ENCODE assay signal across 8 cellular contexts in the genomic region with DNA sequence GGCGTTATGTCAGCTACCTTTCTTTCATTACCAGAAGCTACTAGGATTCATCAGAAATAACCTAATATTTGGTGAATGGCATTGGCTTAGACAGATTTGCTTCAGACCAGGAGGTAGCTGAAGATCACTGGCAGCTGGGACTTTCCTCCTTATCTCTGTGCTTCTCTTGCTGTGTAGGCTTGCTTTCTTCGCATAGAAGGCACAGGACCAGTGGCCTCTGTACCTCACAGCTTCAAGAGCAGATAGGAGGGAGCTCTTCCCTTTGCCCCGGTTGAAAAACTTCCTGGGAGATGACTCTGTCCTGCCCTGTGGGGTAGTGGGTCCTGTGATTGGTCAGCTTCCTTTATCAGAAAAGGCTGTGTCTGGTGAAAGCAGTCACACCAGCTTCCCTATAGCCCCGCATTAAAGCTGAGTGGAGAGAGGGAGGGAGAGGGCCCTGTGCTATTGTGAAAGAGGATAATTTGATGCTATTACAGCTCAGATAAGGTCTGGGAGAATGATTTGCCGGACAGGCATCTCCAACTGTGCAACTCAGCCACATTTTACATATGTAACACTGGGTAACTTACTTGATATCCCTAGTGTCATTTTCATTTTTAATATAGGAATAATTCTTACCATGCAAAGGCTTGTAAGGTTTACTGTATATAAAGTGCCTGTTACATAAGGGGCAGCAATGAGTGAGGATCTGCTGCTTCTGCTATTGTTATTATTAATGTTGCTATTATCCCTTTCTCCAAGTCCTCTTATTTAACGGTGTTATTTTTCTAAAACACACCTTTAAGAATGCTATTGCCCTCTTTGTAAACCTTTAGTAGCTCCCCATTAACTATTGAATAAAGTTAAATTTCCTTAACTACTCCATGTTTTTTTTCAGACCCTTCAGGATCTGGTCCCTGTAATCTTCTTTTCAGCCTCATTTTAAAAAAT. TPM values are rescaled to one million over a fixed set of nuclear protein-coding genes. Genes with fewer than 3 reads are reported as not detected.
A peak's percentile ranks its signal among the peaks of the same experiment; 100 is the strongest.
DNase-seq lines count a peak whose midpoint lies in the region; ATAC-seq, FAIRE-seq and TF ChIP-seq lines count a peak whose summit lies in the region.

No MANE protein-coding gene starts in this region.

- no peak for FAIRE-seq in A549 (lab: Jason Lieb, UNC)
- no peak for FAIRE-seq in astrocyte (lab: Jason Lieb, UNC)
- FAIRE-seq in GM19239 (lab: Jason Lieb, UNC), result no peak

- H3K79me2 ChIP-seq in astrocyte (ENCODE audit: insufficient read depth, low read length), result peaks cover 44% of the 10 kb centered on the region

- no peaks in the 10 kb centered on the region for H3K9me3 Mint-ChIP-seq in astrocyte (ENCODE audit: unreplicated experiment)

- H3K9me3 ChIP-seq in A549, result no peaks in the 10 kb centered on the region
- H3K9me3 ChIP-seq in astrocyte (ENCODE audit: insufficient read depth, low read depth, low read length), result no peaks in the 10 kb centered on the region
- H3K9me3 ChIP-seq in right lobe of liver, result no peaks in the 10 kb centered on the region
- H3K9me3 ChIP-seq in tibial nerve, result no peaks in the 10 kb centered on the region

- H3K4me3 ChIP-seq in A549, result no peak overlapping the region
- H3K4me3 ChIP-seq in astrocyte (ENCODE audit: insufficient read depth, low read depth, low read length), result no peak overlapping the region
- no peak overlapping the region for H3K4me3 ChIP-seq in right lobe of liver
- H3K4me3 ChIP-seq in tibial nerve, result no peak overlapping the region

- H4K20me1 ChIP-seq in astrocyte (ENCODE audit: insufficient read depth, low read length), result no peaks in the 10 kb centered on the region

- POLR2A ChIA-PET in A549 (lab: Yijun Ruan, JAX), result interaction anchor here (1.5 kb wide), 1 partner anchor 82 kb away, joined by 6 read pairs; no protein-coding TSS in a partner anchor

- ATAC-seq in A549 (peak; percentile 85 to 90), right lobe of liver (peak; percentile 75 to 80 (median 78)), HG02852 (IDR thresholded peaks at IDR 0.05; ENCODE audit: unreplicated experiment) (no peak)

- CTCF ChIA-PET in A549 (lab: Yijun Ruan, JAX), result interaction anchor here (0.6 kb wide), 1 partner anchor 26 kb away, joined by 3 read pairs; no protein-coding TSS in a partner anchor

- H3K9ac ChIP-seq in astrocyte (ENCODE audit: low read length), result peak overlapping the region; percentile 40

- no peak for TF ChIP-seq EP300 in A549 (IDR thresholded peaks at IDR 0.05)
- peak in 1 of 2 donors; percentile 7 for TF ChIP-seq EP300 in tibial nerve (IDR thresholded peaks at IDR 0.05)

- H3K4me1 Mint-ChIP-seq in astrocyte (ENCODE audit: low read depth, unreplicated experiment), result peaks cover 53% of the 10 kb centered on the region

- no peak overlapping the region for H3K4me3 Mint-ChIP-seq in astrocyte (ENCODE audit: unreplicated experiment)

- no peaks in the 10 kb centered on the region for H3K27me3 ChIP-seq in astrocyte (ENCODE audit: insufficient read depth, low read length)
- H3K27me3 ChIP-seq in right lobe of liver, result no peaks in the 10 kb centered on the region
- H3K27me3 ChIP-seq in tibial nerve, result no peaks in the 10 kb centered on the region

- 36% methylated on average over 6 of the region's 6 CpGs for WGBS in A549 (ENCODE audit: missing lambda C conversion rate)
- WGBS in right lobe of liver (ENCODE audit: insufficient coverage, low coverage, low lambda C conversion rate, missing lambda C conversion rate), result 47% methylated on average over 5 of the region's 6 CpGs
- WGBS in tibial nerve, 2 donors, result 66% methylated on average over 6 of the region's 6 CpGs

- DNase-seq in A549 (ENCODE audit: low read depth in 1 of 2, low spot score in 1 of 2), result peak in 1 of 2 experiments; percentile 56
- DNase-seq in HuH-7 (ENCODE audit: low spot score), result peak; percentile 70
- peak; percentile 74 for DNase-seq in astrocyte (ENCODE audit: low read depth)
- DNase-seq in right lobe of liver, result no peak
- no peak for DNase-seq in GM19239 (ENCODE audit: insufficient read length, low spot score)
- no peak for DNase-seq in tibial nerve (ENCODE audit: low spot score in 2 of 2)
- DNase-seq in stimulated activated CD8-positive, alpha-beta memory T cell treated with anti-CD3 and anti-CD28 coated beads, Interleukin-4, amount 100 ng/mL, for 48 hours, result no peak

- no peak for TF ChIP-seq POLR2A in A549 (IDR thresholded peaks at IDR 0.05; ENCODE audit: low read length)
- no peak for TF ChIP-seq POLR2A in right lobe of liver (IDR thresholded peaks at IDR 0.05)
- no peak for TF ChIP-seq POLR2A in tibial nerve (IDR thresholded peaks at IDR 0.05)

- no peaks in the 10 kb centered on the region for H3K27me3 Mint-ChIP-seq in astrocyte (ENCODE audit: low read depth, unreplicated experiment)

- peak overlapping the region; percentile 91 for H3K27ac Mint-ChIP-seq in astrocyte (ENCODE audit: unreplicated experiment)

- TF ChIP-seq CTCF in A549 (IDR thresholded peaks at IDR 0.05) (no peak), astrocyte (IDR thresholded peaks at IDR 0.05; ENCODE audit: insufficient read depth, low read depth, low read length) (no peak), right lobe of liver (IDR thresholded peaks at IDR 0.05) (no peak), tibial nerve (IDR thresholded peaks at IDR 0.05) (no peak)

- H2AFZ ChIP-seq in astrocyte (ENCODE audit: low read depth, low read length), result no peak overlapping the region

- H3K36me3 ChIP-seq in astrocyte (ENCODE audit: insufficient read depth, low read length), result no peaks in the 10 kb centered on the region
- H3K36me3 ChIP-seq in right lobe of liver, result no peaks in the 10 kb centered on the region
- no peaks in the 10 kb centered on the region for H3K36me3 ChIP-seq in tibial nerve

- H3K4me2 ChIP-seq in A549 (peak overlapping the region; percentile 70), astrocyte (ENCODE audit: low read length) (peak overlapping the region; percentile 45)

- intact Hi-C loops in right lobe of liver (cut with DNase I), result no loop called here

- no peaks in the 10 kb centered on the region for H3K36me3 Mint-ChIP-seq in astrocyte (ENCODE audit: low read depth, unreplicated experiment)

- no peak for TF ChIP-seq RAD21 in A549 (conservative IDR thresholded peaks at IDR 0.05 in 1 of 2, IDR thresholded peaks at IDR 0.05 in 1 of 2)

- peaks cover 76% of the 10 kb centered on the region for H3K4me1 ChIP-seq in A549
- H3K4me1 ChIP-seq in astrocyte (ENCODE audit: insufficient read depth, low read length), result peaks cover 32% of the 10 kb centered on the region
- peaks cover 0 to 41% (median 22%) of the 10 kb centered on the region in 4 donors for H3K4me1 ChIP-seq in right lobe of liver
- peaks cover 0 to 72% (median 27%) of the 10 kb centered on the region in 4 donors for H3K4me1 ChIP-seq in tibial nerve

- H3K27ac ChIP-seq in A549 (peak overlapping the region; percentile 57 to 82), astrocyte (ENCODE audit: low read depth, low read length) (peak overlapping the region; percentile 39), right lobe of liver (peak overlapping the region in 2 of 3 donors; percentile 12 to 30), tibial nerve (peak overlapping the region in 2 of 4 donors; percentile 56 to 73)

TF ChIP-seq in A549, 52 proteins besides CTCF, POLR2A, EP300 and RAD21:
- TF ChIP-seq CHD4 (IDR thresholded peaks at IDR 0.05; ENCODE audit: borderline replicate concordance), result no peak
- no peak for TF ChIP-seq RNF2 (IDR thresholded peaks at IDR 0.05; ENCODE audit: borderline replicate concordance, low read depth)
- no peak for TF ChIP-seq ZFP36 (IDR thresholded peaks at IDR 0.05; ENCODE audit: borderline replicate concordance, partially characterized antibody)
- no peak for TF ChIP-seq CHD2 (IDR thresholded peaks at IDR 0.05; ENCODE audit: low read length, partially characterized antibody)
- no peak for TF ChIP-seq PHF8 (IDR thresholded peaks at IDR 0.05; ENCODE audit: borderline replicate concordance, low read depth)
- peak; percentile 29 to 55; a peak in 2 of 4 replicates for TF ChIP-seq CEBPB (IDR thresholded peaks at IDR 0.05)
- TF ChIP-seq JUNB (IDR thresholded peaks at IDR 0.05), result no peak
- TF ChIP-seq RCOR1 (IDR thresholded peaks at IDR 0.05; ENCODE audit: low read depth, low read length), result no peak
- no peak for TF ChIP-seq ZNF302 (CRISPR knock-in tag; IDR thresholded peaks at IDR 0.05)

RNA-seq across cellular contexts. Expression of a gene that starts 31.6 kb away (rescaled TPM):
- polyA plus RNA-seq in A549 (2011; rRNA removed), result 93.7 and 108 TPM in 2 replicates
- polyA plus RNA-seq in A549 (2012; cell fraction: cytosol; rRNA removed), result 21.0 and 30.1 TPM in 2 replicates
- polyA plus RNA-seq in A549 (2012; cell fraction: nucleus; rRNA removed), result 12.7 and 18.9 TPM in 2 replicates
- polyA plus RNA-seq in A549 (2017; fragmentation: RNase III; extraction: RNeasy Plus Mini Kit Qiagen cat#74134 plus additional on column Dnase treatment), result 45.1 to 52.9 TPM (median 52.6 TPM) in 3 replicates
- 139 and 185 TPM in 2 replicates for polyA minus RNA-seq in A549 (2011; rRNA and poly(A)+ RNA removed)
- 115 and 117 TPM in 2 replicates for total RNA-seq in astrocyte
- 10 to 100 TPM; 51.7 to 90.5 (median 71.7) TPM for total RNA-seq in right lobe of liver
- 100 to 1,000 TPM in 2 of 4 donors, 10 to 100 TPM in 2; 86.1 to 132 (median 96.9) TPM for total RNA-seq in tibial nerve

Comparison
In these comparisons a context has a peak if more than half of its experiments do, and no peak if none do; other contexts are left out.
1. DNase-seq: peak in HuH-7 (single experiment) and astrocyte (single experiment); none in right lobe of liver (0 of 3), GM19239 (single experiment), tibial nerve (0 of 2) and stimulated activated CD8-positive, alpha-beta memory T cell treated with anti-CD3 and anti-CD28 coated beads, Interleukin-4, amount 100 ng/mL, for 48 hours (single experiment).